8 cellular contexts compared by ENCODE assay signal in genomic region chr11:3853935-3854659, GRCh38. TPM values are rescaled to one million over a fixed set of nuclear protein-coding genes. Genes with fewer than 3 reads are reported as not detected.
A peak's percentile ranks its signal among the peaks of the same experiment; 100 is the strongest.
DNase-seq lines count a peak whose midpoint lies in the region; ATAC-seq lines count a peak whose summit lies in the region.

No MANE protein-coding gene starts in this region.

- H3K27me3 Mint-ChIP-seq in activated naive CD8-positive, alpha-beta T cell treated with anti-CD3 and anti-CD28 coated beads, Interleukin-2, amount 10 ng/mL, durations not matched to agents 7 days and 5 days, result no peaks in the 10 kb centered on the region
- no peaks in the 10 kb centered on the region for H3K27me3 Mint-ChIP-seq in memory B cell

- peak overlapping the region; percentile 99 for H3K27ac Mint-ChIP-seq in activated naive CD8-positive, alpha-beta T cell treated with anti-CD3 and anti-CD28 coated beads, Interleukin-2, amount 10 ng/mL, durations not matched to agents 7 days and 5 days
- peak overlapping the region; percentile 99 for H3K27ac Mint-ChIP-seq in memory B cell

- H3K4me3 ChIP-seq in MG63, result no peak overlapping the region

- no peaks in the 10 kb centered on the region for H3K36me3 ChIP-seq in MG63

- peaks cover 44% of the 10 kb centered on the region for H3K4me1 Mint-ChIP-seq in activated naive CD8-positive, alpha-beta T cell treated with anti-CD3 and anti-CD28 coated beads, Interleukin-2, amount 10 ng/mL, durations not matched to agents 7 days and 5 days
- H3K4me1 Mint-ChIP-seq in memory B cell, result peaks cover 43% of the 10 kb centered on the region

- H3K9me3 ChIP-seq in MG63, result no peaks in the 10 kb centered on the region

- peak; percentile 71 for DNase-seq in SIG-M5 treated with dmso at 0.1 percent for 504 hours (lab: John Stamatoyannopoulos, UW; ENCODE audit: unreplicated experiment)
- DNase-seq in activated naive CD8-positive, alpha-beta T cell treated with anti-CD3 and anti-CD28 coated beads, Interleukin-2, amount 10 ng/mL, durations not matched to agents 7 days and 5 days, result peak; percentile 68
- peak; percentile 72 to 81 for DNase-seq in memory B cell (ENCODE audit: low spot score in 2 of 2)
- peak; percentile 56 for DNase-seq in stimulated activated naive CD4-positive, alpha-beta T cell treated with Interleukin-2 at 50 U/mL for 16 hours (lab: John Stamatoyannopoulos, UW)
- no peak for DNase-seq in MG63
- DNase-seq in AG08396 (ENCODE audit: low spot score), result no peak

- peak; percentile 39 for ATAC-seq in GM18907 (IDR thresholded peaks at IDR 0.05; ENCODE audit: unreplicated experiment)
- peak; percentile 43 for ATAC-seq in HG03064 (IDR thresholded peaks at IDR 0.05; ENCODE audit: low read depth, unreplicated experiment)
- peak; percentile 65 for ATAC-seq in activated naive CD8-positive, alpha-beta T cell treated with anti-CD3 and anti-CD28 coated beads, Interleukin-2, amount 10 ng/mL, durations not matched to agents 7 days and 5 days (ENCODE audit: low read depth)
- ATAC-seq in memory B cell (ENCODE audit: low read depth), result peak; percentile 75

- H3K4me3 Mint-ChIP-seq in activated naive CD8-positive, alpha-beta T cell treated with anti-CD3 and anti-CD28 coated beads, Interleukin-2, amount 10 ng/mL, durations not matched to agents 7 days and 5 days, result peak overlapping the region; percentile 87
- peak overlapping the region; percentile 87 for H3K4me3 Mint-ChIP-seq in memory B cell

- H3K27me3 ChIP-seq in MG63, result no peaks in the 10 kb centered on the region

- H3K9me3 Mint-ChIP-seq in activated naive CD8-positive, alpha-beta T cell treated with anti-CD3 and anti-CD28 coated beads, Interleukin-2, amount 10 ng/mL, durations not matched to agents 7 days and 5 days, result no peaks in the 10 kb centered on the region
- H3K9me3 Mint-ChIP-seq in memory B cell, result no peaks in the 10 kb centered on the region

- H3K36me3 Mint-ChIP-seq in activated naive CD8-positive, alpha-beta T cell treated with anti-CD3 and anti-CD28 coated beads, Interleukin-2, amount 10 ng/mL, durations not matched to agents 7 days and 5 days, result peaks cover 8% of the 10 kb centered on the region
- no peaks in the 10 kb centered on the region for H3K36me3 Mint-ChIP-seq in memory B cell

- POLR2A ChIA-PET in activated naive CD8-positive, alpha-beta T cell treated with anti-CD3 and anti-CD28 coated beads, Interleukin-2, amount 10 ng/mL, durations not matched to agents 7 days and 5 days (lab: Charles Lee), result interaction anchor here (0.7 to 8.9 kb wide), 43 partner anchors 9 to 862 kb away, joined by 3 to 254 read pairs (median 6); partner anchors contain the start of genes NAP1L4, NUP98, PGAP2 and RHOG

RNA-seq across cellular contexts. Expression of gene STIM1, which starts 1.4 kb away (rescaled TPM):
- 100 to 1,000 TPM in 1 of 2 experiments, 10 to 100 TPM in 1; 98.8 to 101 TPM for total RNA-seq in activated naive CD8-positive, alpha-beta T cell treated with anti-CD3 and anti-CD28 coated beads, Interleukin-2, amount 10 ng/mL, durations not matched to agents 7 days and 5 days
- 13.4 and 16.5 TPM in 2 replicates for total RNA-seq in MG63 (2014; rRNA removed; shearing (Covaris generic); ENCODE audit: low replicate concordance)

RNA-seq across cellular contexts. Expression of gene RHOG, which starts 13.3 kb away (rescaled TPM):
- total RNA-seq in activated naive CD8-positive, alpha-beta T cell treated with anti-CD3 and anti-CD28 coated beads, Interleukin-2, amount 10 ng/mL, durations not matched to agents 7 days and 5 days, result 100 to 1,000 TPM; 154 to 159 TPM
- 13.0 and 23.7 TPM in 2 replicates for total RNA-seq in MG63 (2014; rRNA removed; shearing (Covaris generic); ENCODE audit: low replicate concordance)

RNA-seq across cellular contexts. Expression of gene PGAP2, which starts 45.7 kb away (rescaled TPM):
- 10 to 100 TPM; 21.8 to 22.7 TPM for total RNA-seq in activated naive CD8-positive, alpha-beta T cell treated with anti-CD3 and anti-CD28 coated beads, Interleukin-2, amount 10 ng/mL, durations not matched to agents 7 days and 5 days
- total RNA-seq in MG63 (2014; rRNA removed; shearing (Covaris generic); ENCODE audit: low replicate concordance), result 8.1 and 8.9 TPM in 2 replicates

RNA-seq across cellular contexts. Expression of gene NUP98, which starts 56.7 kb away (rescaled TPM):
- total RNA-seq in activated naive CD8-positive, alpha-beta T cell treated with anti-CD3 and anti-CD28 coated beads, Interleukin-2, amount 10 ng/mL, durations not matched to agents 7 days and 5 days, result 10 to 100 TPM; 91.4 to 96.7 TPM
- total RNA-seq in MG63 (2014; rRNA removed; shearing (Covaris generic); ENCODE audit: low replicate concordance), result 99.7 and 106 TPM in 2 replicates

Comparison
In these comparisons a context has a peak if more than half of its experiments do, and no peak if none do; other contexts are left out.
1. DNase-seq: peak in SIG-M5 treated with dmso at 0.1 percent for 504 hours (single experiment), activated naive CD8-positive, alpha-beta T cell treated with anti-CD3 and anti-CD28 coated beads, Interleukin-2, amount 10 ng/mL, durations not matched to agents 7 days and 5 days (single experiment), memory B cell (2 of 2) and stimulated activated naive CD4-positive, alpha-beta T cell treated with Interleukin-2 at 50 U/mL for 16 hours (single experiment); none in MG63 (single experiment) and AG08396 (single experiment).
2. Peak in every context shown above with its lines, with median percentiles within 50 percentile points of each other: ATAC-seq.